In genomic region chr12:54098644-54099043, GRCh38 we compare ENCODE assay signal across 1 cellular context. TPM values are rescaled to one million over a fixed set of nuclear protein-coding genes. Genes with fewer than 3 reads are reported as not detected.
"Had no signal": no experiment of that assay in that cellular context is flagged by ENCODE, and none has a peak within 500 bp of the region (broad histone marks: within the 10 kb centered on the region; RNA-seq: fewer than 3 reads in every experiment).

No MANE protein-coding gene starts in this region.

RNA-seq across cellular contexts. Expression of gene HOXC4, which starts 45.0 kb away (rescaled TPM):
- total RNA-seq: temporal lobe had no signal
